ENCODE assay signal across 8 cellular contexts in the genomic region with DNA sequence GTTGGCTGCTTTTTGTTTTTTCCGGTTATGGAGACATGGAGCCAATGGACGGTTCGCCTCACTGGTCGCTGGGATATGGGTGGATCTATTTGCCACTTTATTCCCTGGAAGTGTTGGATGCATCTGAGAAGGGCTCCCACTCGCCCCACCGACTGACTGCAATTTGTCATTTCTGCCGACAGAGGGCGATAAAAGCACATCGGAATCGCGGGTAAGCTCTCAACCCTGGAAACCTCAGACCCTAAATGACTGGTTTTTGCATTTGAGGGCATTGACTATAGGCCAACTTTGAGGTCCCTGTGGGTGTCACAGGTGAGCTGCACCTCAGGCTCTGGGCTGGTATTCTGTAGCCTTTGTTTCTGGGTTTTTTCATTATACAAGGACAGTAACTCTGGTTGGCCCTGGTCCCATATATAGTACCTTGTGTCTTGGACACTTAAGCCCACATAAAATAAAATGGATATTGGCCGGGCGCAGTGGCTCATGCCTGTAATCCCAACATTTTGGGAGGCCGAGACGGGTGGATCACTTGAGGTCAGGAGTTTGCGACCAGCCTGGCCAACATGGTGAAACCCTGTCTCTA. TPM values are rescaled to one million over a fixed set of nuclear protein-coding genes. Genes with fewer than 3 reads are reported as not detected.
DNase-seq lines count a peak whose midpoint lies in the region; ATAC-seq and TF ChIP-seq lines count a peak whose summit lies in the region.

No MANE protein-coding gene starts in this region.

- peak; percentile 36 to 81 (median 67) for TF ChIP-seq CTCF in Peyer's patch (IDR thresholded peaks at IDR 0.05)
- peak; percentile 77 for TF ChIP-seq CTCF in progenitor cell of endocrine pancreas (IDR thresholded peaks at IDR 0.05; ENCODE audit: unreplicated experiment)

- H3K4me3 Mint-ChIP-seq in progenitor cell of endocrine pancreas (ENCODE audit: low read depth) = no peak overlapping the region

- H3K4me1 ChIP-seq in Peyer's patch = peaks cover 0 to 13% (median 0%) of the 10 kb centered on the region in 4 donors

- H3K4me1 Mint-ChIP-seq in progenitor cell of endocrine pancreas (ENCODE audit: low read depth) = peaks cover 11% of the 10 kb centered on the region

- peak; percentile 12 for DNase-seq in CMK (ENCODE audit: low read depth)
- peak in 2 of 3 donors; percentile 25 to 72 for DNase-seq in Peyer's patch
- peak in 3 of 4 experiments; percentile 12 to 29 (median 25) for DNase-seq in activated naive CD4-positive, alpha-beta T cell (lab: John Stamatoyannopoulos, UW)
- peak; percentile 27 for DNase-seq in glomerular endothelial cell (ENCODE audit: extremely low read depth, low read depth, low spot score)
- peak; percentile 34 for DNase-seq in progenitor cell of endocrine pancreas (ENCODE audit: low spot score, unreplicated experiment)

- no peaks in the 10 kb centered on the region for H3K36me3 Mint-ChIP-seq in progenitor cell of endocrine pancreas (ENCODE audit: insufficient read depth)

- peaks cover 26% of the 10 kb centered on the region for H3K27me3 Mint-ChIP-seq in progenitor cell of endocrine pancreas

- no peak for TF ChIP-seq POLR2A in Peyer's patch (IDR thresholded peaks at IDR 0.05)

- H3K27ac Mint-ChIP-seq in progenitor cell of endocrine pancreas = no peak overlapping the region

- no peak overlapping the region for H3K27ac ChIP-seq in Peyer's patch

- no peaks in the 10 kb centered on the region for H3K27me3 ChIP-seq in Peyer's patch

- no peaks in the 10 kb centered on the region for H3K9me3 Mint-ChIP-seq in progenitor cell of endocrine pancreas (ENCODE audit: low read depth)

- no peaks in the 10 kb centered on the region for H3K36me3 ChIP-seq in Peyer's patch

- peak overlapping the region in 1 of 4 donors; percentile 15 for H3K4me3 ChIP-seq in Peyer's patch

- no peaks in the 10 kb centered on the region for H3K9me3 ChIP-seq in Peyer's patch

- ATAC-seq in HG02852 (IDR thresholded peaks at IDR 0.05; ENCODE audit: unreplicated experiment) (peak; percentile 48), HG03520 (IDR thresholded peaks at IDR 0.05; ENCODE audit: unreplicated experiment) (no peak), esophagus mucosa (no peak)

RNA-seq across cellular contexts. Expression of a gene that starts 11.9 kb away (rescaled TPM):
- total RNA-seq in Peyer's patch (not detected), glomerular endothelial cell (not detected in 2 replicates), progenitor cell of endocrine pancreas (not detected in 2 replicates), esophagus mucosa (not detected)
